Comparison of ENCODE assay signal across 11 cellular contexts in genomic region chr3:57165637-57166036, GRCh38. TPM values are rescaled to one million over a fixed set of nuclear protein-coding genes. Genes with fewer than 3 reads are reported as not detected.
A peak's percentile ranks its signal among the peaks of the same experiment; 100 is the strongest.
DNase-seq lines count a peak whose midpoint lies in the region; ATAC-seq, FAIRE-seq and TF ChIP-seq lines count a peak whose summit lies in the region.
"Had no signal": no experiment of that assay in that cellular context is flagged by ENCODE, and none has a peak within 500 bp of the region (broad histone marks: within the 10 kb centered on the region; RNA-seq: fewer than 3 reads in every experiment).

No MANE protein-coding gene starts in this region.

- no peaks in the 10 kb centered on the region for H3K9me3 Mint-ChIP-seq in MCF 10A (ENCODE audit: unreplicated experiment)
- H3K9me3 Mint-ChIP-seq in glutamatergic neuron (ENCODE audit: unreplicated experiment), result peaks cover 6% of the 10 kb centered on the region
- H3K9me3 Mint-ChIP-seq in stimulated activated naive CD8-positive, alpha-beta T cell treated with anti-CD3 and anti-CD28 coated beads, Interleukin-15, amount 100 ng/mL, for 72 hours, result no peaks in the 10 kb centered on the region
- H3K9me3 Mint-ChIP-seq: dendritic cell treated with granulocyte-macrophage colony-stimulating factor and Interleukin-4, amounts not matched to agents 40 ng/mL and 50 ng/mL, for 4 days had no signal

- no peaks in the 10 kb centered on the region for H3K9me2 ChIP-seq in SU-DHL-6 (replicated peaks; ENCODE audit: insufficient read depth, low read length)

- ATAC-seq in stimulated activated naive CD8-positive, alpha-beta T cell treated with anti-CD3 and anti-CD28 coated beads, Interleukin-15, amount 100 ng/mL, for 72 hours, result no peak

- H3K4me2 ChIP-seq in mammary epithelial cell (ENCODE audit: insufficient read depth, low read depth, low read length), result no peak overlapping the region
- H3K4me2 ChIP-seq in SU-DHL-6 (ENCODE audit: low read depth, low read length, poor library complexity, severe bottlenecking), result peak overlapping the region; percentile 43

- in situ Hi-C loops in mammary epithelial cell (cut with MboI; ENCODE audit: low sequenced_read_pairs in 2 of 2), result no loop called here

- H3K79me2 ChIP-seq in mammary epithelial cell (ENCODE audit: insufficient read depth, low read length), result no peaks in the 10 kb centered on the region
- H3K79me2 ChIP-seq in SU-DHL-6 (ENCODE audit: insufficient read depth, low read length), result no peaks in the 10 kb centered on the region

- no TSS peak for BruUV-seq in MCF 10A (replicated peaks; lab: Mats Ljungman, UMichigan)
- BruUV-seq in mammary epithelial cell (replicated peaks; lab: Mats Ljungman, UMichigan), result no TSS peak

- intact Hi-C loops in MCF 10A (cut with micrococcal nuclease) (loop anchor here (5.0 kb wide), 1 partner anchor 158 kb away; no protein-coding TSS in a partner anchor), mammary epithelial cell (cut with micrococcal nuclease) (loop anchor here (1.0 to 5.0 kb wide), 2 partner anchors 62 to 392 kb away; partner anchors contain the start of genes APPL1 and PDE12)

- H3K4me3 ChIP-seq in mammary epithelial cell (replicated peaks in 1 of 3; ENCODE audit: insufficient read depth in 1 of 3, low read depth in 2 of 3, low read length in 3 of 3) (peak overlapping the region in 1 of 3 experiments; percentile 70), SU-DHL-6 (ENCODE audit: insufficient read depth, low read length, poor library complexity, severe bottlenecking) (no peak overlapping the region)

- H3K4me1 ChIP-seq in mammary epithelial cell (ENCODE audit: insufficient read depth, low read length), result peaks cover 18% of the 10 kb centered on the region

- H3K9me3 ChIP-seq in mammary epithelial cell (replicated peaks; ENCODE audit: insufficient read depth, low read length) (no peaks in the 10 kb centered on the region), SU-DHL-6 (ENCODE audit: insufficient read depth, low read length) (no peaks in the 10 kb centered on the region)

- CTCF ChIA-PET in MCF 10A (lab: Yijun Ruan, JAX), result interaction anchor here (1.5 to 6.7 kb wide), 2 partner anchors 57 to 169 kb away, joined by 3 to 53 read pairs; no protein-coding TSS in a partner anchor
- CTCF ChIA-PET in mammary epithelial cell (lab: Charles Lee; ENCODE audit: low non-redundant PET), result no interaction called here

- 8% methylated on average over 4 of the region's 4 CpGs for WGBS in mammary epithelial cell (ENCODE audit: low coverage, missing lambda C conversion rate)

- H2AFZ ChIP-seq in mammary epithelial cell (ENCODE audit: low read depth, low read length), result no peak overlapping the region
- H2AFZ ChIP-seq in SU-DHL-6 (ENCODE audit: low read depth, low read length, severe bottlenecking), result no peak overlapping the region

- POLR2A ChIA-PET in MCF 10A (lab: Yijun Ruan, JAX), result interaction anchor here (0.6 to 0.7 kb wide), 2 partner anchors 92 to 114 kb away, joined by 3 to 4 read pairs; no protein-coding TSS in a partner anchor

- H3K4me3 Mint-ChIP-seq in MCF 10A (ENCODE audit: unreplicated experiment) (peak overlapping the region; percentile 78), glutamatergic neuron (ENCODE audit: unreplicated experiment) (peak overlapping the region; percentile 78)
- H3K4me3 Mint-ChIP-seq in stimulated activated naive CD8-positive, alpha-beta T cell treated with anti-CD3 and anti-CD28 coated beads, Interleukin-15, amount 100 ng/mL, for 72 hours, result peak overlapping the region; percentile 48 to 79

- DNase-seq in MCF 10A (ENCODE audit: unreplicated experiment), result no peak
- no peak for DNase-seq in mammary epithelial cell
- no peak for DNase-seq in glutamatergic neuron
- no peak for DNase-seq in stimulated activated naive CD8-positive, alpha-beta T cell treated with anti-CD3 and anti-CD28 coated beads, Interleukin-15, amount 100 ng/mL, for 72 hours
- no peak for DNase-seq in H4 (ENCODE audit: low spot score)
- no peak for DNase-seq in T1000 (lab: John Stamatoyannopoulos, UW)
- DNase-seq in D721Med (ENCODE audit: insufficient read length, low spot score), result no peak
- DNase-seq: NCI-H1417 treated with DMSO at 0.1 percent for 48 hours had no signal

- no peak overlapping the region for H3K27ac ChIP-seq in mammary epithelial cell (ENCODE audit: insufficient read depth, low read depth, low read length)
- H3K27ac ChIP-seq in SU-DHL-6 (ENCODE audit: low read depth, low read length), result no peak overlapping the region

- dilution Hi-C loops in mammary epithelial cell (cut with HindIII; ENCODE audit: low sequenced_read_pairs), result no loop called here

- FAIRE-seq in D721Med (lab: Jason Lieb, UNC), result no peak

- H3K4me1 Mint-ChIP-seq in MCF 10A (ENCODE audit: insufficient read depth, unreplicated experiment) (peaks cover 7% of the 10 kb centered on the region), glutamatergic neuron (ENCODE audit: low read depth, unreplicated experiment) (peaks cover 12% of the 10 kb centered on the region)
- peaks cover 15% of the 10 kb centered on the region for H3K4me1 Mint-ChIP-seq in stimulated activated naive CD8-positive, alpha-beta T cell treated with anti-CD3 and anti-CD28 coated beads, Interleukin-15, amount 100 ng/mL, for 72 hours

- H3K27me3 ChIP-seq in mammary epithelial cell (ENCODE audit: insufficient read depth, low read length) (no peaks in the 10 kb centered on the region), SU-DHL-6 (ENCODE audit: low read length) (no peaks in the 10 kb centered on the region; the same call in 1 of the 2 replicates)

- H3K27ac Mint-ChIP-seq in MCF 10A (ENCODE audit: low read depth, unreplicated experiment), result no peak overlapping the region
- peak overlapping the region; percentile 62 for H3K27ac Mint-ChIP-seq in glutamatergic neuron (ENCODE audit: unreplicated experiment)
- H3K27ac Mint-ChIP-seq in stimulated activated naive CD8-positive, alpha-beta T cell treated with anti-CD3 and anti-CD28 coated beads, Interleukin-15, amount 100 ng/mL, for 72 hours, result peak overlapping the region in 1 of 2 donors; percentile 19
- H3K27ac Mint-ChIP-seq: dendritic cell treated with granulocyte-macrophage colony-stimulating factor and Interleukin-4, amounts not matched to agents 40 ng/mL and 50 ng/mL, for 4 days had no signal

- no peaks in the 10 kb centered on the region for H4K20me1 ChIP-seq in mammary epithelial cell (ENCODE audit: insufficient read depth, low read length)
- H4K20me1 ChIP-seq in SU-DHL-6 (ENCODE audit: low read depth, low read length), result no peaks in the 10 kb centered on the region

- H3F3A ChIP-seq in SU-DHL-6 (ENCODE audit: insufficient read depth), result no peaks in the 10 kb centered on the region

- TF ChIP-seq CTCF in MCF 10A (IDR thresholded peaks at IDR 0.05; ENCODE audit: unreplicated experiment) (no peak), mammary epithelial cell (conservative IDR thresholded peaks at IDR 0.05 in 1 of 2, IDR thresholded peaks at IDR 0.05 in 1 of 2; ENCODE audit: extremely low read depth in 1 of 2, insufficient read depth in 1 of 2, low read depth in 1 of 2, low read length in 2 of 2) (no peak), SU-DHL-6 (IDR thresholded peaks at IDR 0.05; ENCODE audit: insufficient read depth, low read length, poor library complexity, severe bottlenecking) (no peak), glutamatergic neuron (IDR thresholded peaks at IDR 0.05; ENCODE audit: partially characterized antibody, unreplicated experiment) (no peak), D721Med (IDR thresholded peaks at IDR 0.05; ENCODE audit: insufficient read depth, missing control alignments) (no peak)

- H3K36me3 ChIP-seq in mammary epithelial cell (ENCODE audit: insufficient read depth, low read length), result no peaks in the 10 kb centered on the region
- H3K36me3 ChIP-seq in SU-DHL-6 (ENCODE audit: low read length), result no peaks in the 10 kb centered on the region

- peaks cover 6% of the 10 kb centered on the region for H3K36me3 Mint-ChIP-seq in MCF 10A (ENCODE audit: insufficient read depth, unreplicated experiment)
- H3K36me3 Mint-ChIP-seq in glutamatergic neuron (ENCODE audit: unreplicated experiment), result peaks cover 3% of the 10 kb centered on the region

- peaks cover 23% of the 10 kb centered on the region for H3K27me3 Mint-ChIP-seq in MCF 10A (ENCODE audit: insufficient read depth, unreplicated experiment)
- peaks cover 18% of the 10 kb centered on the region for H3K27me3 Mint-ChIP-seq in glutamatergic neuron (ENCODE audit: unreplicated experiment)
- peaks cover 99% of the 10 kb centered on the region for H3K27me3 Mint-ChIP-seq in stimulated activated naive CD8-positive, alpha-beta T cell treated with anti-CD3 and anti-CD28 coated beads, Interleukin-15, amount 100 ng/mL, for 72 hours

- H3K9ac ChIP-seq in mammary epithelial cell (ENCODE audit: insufficient read depth, low read length), result no peak overlapping the region
- H3K9ac ChIP-seq in SU-DHL-6 (ENCODE audit: low read length), result no peak overlapping the region

RNA-seq across cellular contexts. Expression of gene IL17RD, which starts 0.5 kb away (rescaled TPM):
- total RNA-seq in MCF 10A (2022) (0.91 and 1.2 TPM in 2 replicates), mammary epithelial cell (10 to 100 TPM in 1 of 2 donors, 1 to 10 TPM in 1; 9.8 to 40.2 TPM), glutamatergic neuron (ENCODE audit: unreplicated experiment) (31.1 TPM)
- polyA plus RNA-seq in mammary epithelial cell, result 5.4 TPM
- polyA minus RNA-seq in mammary epithelial cell, result 16.3 TPM
- 0.55 and 0.56 TPM in 2 replicates for total RNA-seq in H4 (2014; rRNA removed; shearing (Covaris generic))

RNA-seq across cellular contexts. Expression of gene HESX1, which starts 34.1 kb away (rescaled TPM):
- 0.66 and 1.3 TPM in 2 replicates for total RNA-seq in MCF 10A (2022)
- under 1 TPM; 0.67 to 0.68 TPM for total RNA-seq in mammary epithelial cell
- 0.31 TPM for polyA plus RNA-seq in mammary epithelial cell
- not detected for polyA minus RNA-seq in mammary epithelial cell
- total RNA-seq in glutamatergic neuron (ENCODE audit: unreplicated experiment), result not detected
- 0.37 TPM in 1 of 2 replicates, not detected in the other for total RNA-seq in H4 (2014; rRNA removed; shearing (Covaris generic))
- total RNA-seq: skeletal muscle tissue had no signal
